11 cellular contexts compared by ENCODE assay signal in genomic region chr2:99662761-99663341, GRCh38.
DNase-seq lines count a peak whose midpoint lies in the region; ATAC-seq, FAIRE-seq and TF ChIP-seq lines count a peak whose summit lies in the region.
"Had no signal": no experiment of that assay in that cellular context is flagged by ENCODE, and none has a peak within 500 bp of the region (broad histone marks: within the 10 kb centered on the region; RNA-seq: fewer than 3 reads in every experiment).

No MANE protein-coding gene starts in this region.

- no peaks in the 10 kb centered on the region for H3K27me3 Mint-ChIP-seq in MCF 10A (ENCODE audit: insufficient read depth, unreplicated experiment)

- no peaks in the 10 kb centered on the region for H3K9me3 ChIP-seq in A673 (ENCODE audit: low read depth, low read length, poor library complexity, severe bottlenecking)
- H3K9me3 ChIP-seq: esophagus muscularis mucosa had no signal

- H3K27ac ChIP-seq in A673 (ENCODE audit: low read depth, low read length, poor library complexity, severe bottlenecking): no peak overlapping the region
- peak overlapping the region; percentile 30 for H3K27ac ChIP-seq in layer of hippocampus (ENCODE audit: low read depth, low read length)
- H3K27ac ChIP-seq: KMS-11 had no signal

- FAIRE-seq in HTR-8/SVneo (lab: Jason Lieb, UNC): no peak

- no peaks in the 10 kb centered on the region for H3K36me3 ChIP-seq in A673 (ENCODE audit: insufficient read depth, low read length, poor library complexity, severe bottlenecking)
- H3K36me3 ChIP-seq: esophagus muscularis mucosa had no signal

- intact Hi-C loops in A673 (cut with micrococcal nuclease; ENCODE audit: unreplicated experiment): no loop called here
- intact Hi-C loops in MCF 10A (cut with micrococcal nuclease): no loop called here

- peak overlapping the region; percentile 46 for H3K27ac Mint-ChIP-seq in MCF 10A (ENCODE audit: low read depth, unreplicated experiment)
- H3K27ac Mint-ChIP-seq: CD8-positive, alpha-beta T cell had no signal

- CTCF ChIA-PET in A673 (lab: Charles Lee): no interaction called here
- CTCF ChIA-PET in MCF 10A (lab: Yijun Ruan, JAX): interaction anchor here (0.7 kb wide), 1 partner anchor 839 kb away, joined by 3 read pairs; no protein-coding TSS in a partner anchor

- H3K4me1 Mint-ChIP-seq in MCF 10A (ENCODE audit: insufficient read depth, unreplicated experiment): peaks cover 19% of the 10 kb centered on the region

- DNase-seq in A673 (ENCODE audit: low spot score) (peak; percentile 69), HTR-8/SVneo (ENCODE audit: insufficient read length, low spot score) (peak; percentile 39), MCF 10A (ENCODE audit: unreplicated experiment) (peak; percentile 60), SHP77 (lab: John Stamatoyannopoulos, UW) (no peak)
- DNase-seq: CD8-positive, alpha-beta T cell had no signal

- no peak overlapping the region for H3K4me3 ChIP-seq in A673 (ENCODE audit: low read depth, low read length, poor library complexity, severe bottlenecking)
- H3K4me3 ChIP-seq: esophagus muscularis mucosa had no signal

- no peak overlapping the region for H3K4me3 Mint-ChIP-seq in MCF 10A (ENCODE audit: unreplicated experiment)
- H3K4me3 Mint-ChIP-seq: CD8-positive, alpha-beta T cell had no signal

- H3K9me3 Mint-ChIP-seq in MCF 10A (ENCODE audit: unreplicated experiment): peaks cover 14% of the 10 kb centered on the region
- H3K9me3 Mint-ChIP-seq: CD8-positive, alpha-beta T cell had no signal

- POLR2A ChIA-PET in A673 (lab: Charles Lee; ENCODE audit: low non-redundant PET) (no interaction called here), MCF 10A (lab: Yijun Ruan, JAX) (no interaction called here)

- TF ChIP-seq CTCF in A673 (conservative IDR thresholded peaks at IDR 0.05; ENCODE audit: low read depth, low read length): no peak
- TF ChIP-seq CTCF in MCF 10A (IDR thresholded peaks at IDR 0.05; ENCODE audit: unreplicated experiment): no peak

- H3K27me3 ChIP-seq in A673 (replicated peaks; ENCODE audit: insufficient read depth, low read depth, low read length, poor library complexity) (no peaks in the 10 kb centered on the region), layer of hippocampus (ENCODE audit: control insufficient read depth, insufficient read depth, low read length) (no peaks in the 10 kb centered on the region)
- H3K27me3 ChIP-seq: esophagus muscularis mucosa had no signal

- H3K36me3 Mint-ChIP-seq in MCF 10A (ENCODE audit: insufficient read depth, unreplicated experiment): no peaks in the 10 kb centered on the region
- H3K36me3 Mint-ChIP-seq: CD8-positive, alpha-beta T cell had no signal

- ATAC-seq in GM21447 (IDR thresholded peaks at IDR 0.05; ENCODE audit: unreplicated experiment) (no peak), HG02623 (IDR thresholded peaks at IDR 0.05; ENCODE audit: unreplicated experiment) (no peak), HG03095 (IDR thresholded peaks at IDR 0.05; ENCODE audit: unreplicated experiment) (no peak)
- ATAC-seq: CD8-positive, alpha-beta T cell had no signal

- BruUV-seq in A673 (replicated peaks; lab: Mats Ljungman, UMichigan): no TSS peak
- no TSS peak for BruUV-seq in MCF 10A (replicated peaks; lab: Mats Ljungman, UMichigan)

- H3K4me1 ChIP-seq in A673 (ENCODE audit: insufficient read depth, low read length, poor library complexity, severe bottlenecking): no peaks in the 10 kb centered on the region

Comparison
In these comparisons a context has a peak if more than half of its experiments do, and no peak if none do; other contexts are left out.
1. DNase-seq: peak in A673 (single experiment), HTR-8/SVneo (single experiment) and MCF 10A (single experiment); none in SHP77 (0 of 2).